Comparison of ENCODE assay signal across 20 cellular contexts in the genomic region with DNA sequence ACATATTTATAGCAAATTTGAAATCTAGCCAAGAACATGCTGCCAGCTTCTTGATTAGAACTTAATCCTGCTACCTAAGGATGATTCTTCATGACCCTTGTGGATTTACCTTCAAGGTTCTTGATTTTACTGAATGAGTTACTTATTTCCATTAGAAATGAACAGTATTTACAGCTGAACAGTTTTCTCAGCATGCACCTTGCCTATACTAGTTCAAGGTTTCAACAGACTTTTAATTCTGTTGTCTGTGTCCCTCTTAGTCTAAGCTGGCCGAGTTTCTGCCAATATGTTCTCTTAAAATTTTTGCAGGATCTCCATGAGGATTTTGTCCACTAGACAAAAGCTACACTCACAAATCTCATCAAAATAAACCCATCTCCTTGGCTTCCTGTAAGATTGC.
DNase-seq lines count a peak whose midpoint lies in the region; ATAC-seq, FAIRE-seq and TF ChIP-seq lines count a peak whose summit lies in the region.
"Had no signal": no experiment of that assay in that cellular context is flagged by ENCODE, and none has a peak within 500 bp of the region (broad histone marks: within the 10 kb centered on the region; RNA-seq: fewer than 3 reads in every experiment).

No MANE protein-coding gene starts in this region.

- no peak for FAIRE-seq in A549 (lab: Jason Lieb, UNC)
- no peak for FAIRE-seq in RCC 7860 (lab: Jason Lieb, UNC)
- no peak for FAIRE-seq in HepG2 (lab: Jason Lieb, UNC)
- FAIRE-seq: A204.1, G401.6, GM12878, GM18507 had no signal

- no peak overlapping the region for H3K4me3 ChIP-seq in A549
- no peak overlapping the region for H3K4me3 ChIP-seq in HCT116 (replicated peaks in 1 of 2; ENCODE audit: low read depth in 1 of 2, low read length in 2 of 2)
- H3K4me3 ChIP-seq in HepG2 (replicated peaks in 1 of 3; ENCODE audit: insufficient read depth in 1 of 3, low read depth in 2 of 3, low read length in 3 of 3) = no peak overlapping the region
- H3K4me3 ChIP-seq: GM12878, HAP-1 had no signal

- H3K4me3 Mint-ChIP-seq in nephron = no peak overlapping the region
- H3K4me3 Mint-ChIP-seq: CD4-positive, alpha-beta memory T cell had no signal

- BruUV-seq in HCT116 (replicated peaks; lab: Mats Ljungman, UMichigan) (no TSS peak), HepG2 (replicated peaks; lab: Mats Ljungman, UMichigan) (no TSS peak)

- H3K79me2 ChIP-seq in HCT116 (ENCODE audit: insufficient read depth, low read length) (no peaks in the 10 kb centered on the region), HepG2 (ENCODE audit: insufficient read depth, low read length) (no peaks in the 10 kb centered on the region)

- CTCF ChIA-PET in A549 (lab: Yijun Ruan, JAX) (no interaction called here), HCT116 (lab: Charles Lee) (no interaction called here), HepG2 (lab: Yijun Ruan, JAX; ENCODE audit: low intra/inter-chr PET ratio, low total read pairs) (no interaction called here)

- RAD21 ChIA-PET in HCT116 (lab: Charles Lee; ENCODE audit: low non-redundant PET in 1 of 2, low total read pairs in 2 of 2, uncharacterized antibody in 2 of 2, unreplicated experiment in 2 of 2) = no interaction called here

- intact Hi-C loops in HCT116 (cut with micrococcal nuclease) = no loop called here
- intact Hi-C loops in HepG2 (cut with micrococcal nuclease; ENCODE audit: unreplicated experiment) = no loop called here

- no peak for TF ChIP-seq EP300 in A549 (IDR thresholded peaks at IDR 0.05)
- TF ChIP-seq EP300 in HepG2 (IDR thresholded peaks at IDR 0.05; ENCODE audit: low read depth in 2 of 2, low read length in 2 of 2) = no peak
- TF ChIP-seq EP300 in HepG2 (CRISPR knock-in tag; IDR thresholded peaks at IDR 0.05; ENCODE audit: borderline replicate concordance) = no peak

- no peaks in the 10 kb centered on the region for H3K9me2 ChIP-seq in HCT116 (ENCODE audit: insufficient read depth)

- TF ChIP-seq CTCF in A549 (IDR thresholded peaks at IDR 0.05) (no peak), HCT116 (IDR thresholded peaks at IDR 0.05 in 2 of 3, conservative IDR thresholded peaks at IDR 0.05 in 1 of 3; ENCODE audit: borderline replicate concordance in 1 of 3, insufficient read depth in 1 of 3, low read depth in 2 of 3, low read length in 2 of 3) (no peak), nephron (IDR thresholded peaks at IDR 0.05; ENCODE audit: unreplicated experiment in 3 of 3) (no peak), HepG2 (CRISPR knock-in tag; IDR thresholded peaks at IDR 0.05) (no peak)

- H3K4me2 ChIP-seq in A549 (peak overlapping the region; percentile 70), HCT116 (ENCODE audit: low read length) (peak overlapping the region; percentile 58), HepG2 (ENCODE audit: low read depth, low read length) (no peak overlapping the region)

- H4K20me1 ChIP-seq in HCT116 (ENCODE audit: insufficient read depth) (no peaks in the 10 kb centered on the region), HepG2 (ENCODE audit: insufficient read depth, low read length) (no peaks in the 10 kb centered on the region)

- H3K4me1 Mint-ChIP-seq in nephron = peaks cover 7% of the 10 kb centered on the region
- H3K4me1 Mint-ChIP-seq: CD4-positive, alpha-beta memory T cell had no signal

- peak overlapping the region; percentile 4 to 87 (median 79) for H3K27ac Mint-ChIP-seq in nephron
- H3K27ac Mint-ChIP-seq: CD4-positive, alpha-beta memory T cell had no signal

- POLR2A ChIA-PET in A549 (lab: Yijun Ruan, JAX) = interaction anchor here (0.9 kb wide), 1 partner anchor 189 kb away, joined by 7 read pairs; the partner anchor contains the start of gene ST8SIA4
- POLR2A ChIA-PET in HCT116 (lab: Charles Lee) = no interaction called here
- POLR2A ChIA-PET in HepG2 (lab: Yijun Ruan, JAX) = no interaction called here

- no peaks in the 10 kb centered on the region for H3K27me3 Mint-ChIP-seq in nephron (ENCODE audit: low read depth)

- no peak for TF ChIP-seq POLR2A in A549 (IDR thresholded peaks at IDR 0.05; ENCODE audit: low read length)
- TF ChIP-seq POLR2A in HCT116 (IDR thresholded peaks at IDR 0.05; ENCODE audit: borderline replicate concordance, extremely low read depth, insufficient read depth, insufficient read length) = no peak
- no peak for TF ChIP-seq POLR2A in HepG2 (IDR thresholded peaks at IDR 0.05; ENCODE audit: insufficient read depth in 1 of 2, low read depth in 2 of 2, low read length in 2 of 2)

- in situ Hi-C loops in HepG2 (cut with HindIII; ENCODE audit: extremely low pct_ligation_motif_present, low pct_unique_long_range_greater_than_20kb) = no loop called here

- H3K4me1 ChIP-seq in A549 (peaks cover 16% of the 10 kb centered on the region), HCT116 (ENCODE audit: control insufficient read depth in 1 of 2, insufficient read depth in 2 of 2, low read length in 2 of 2) (peaks cover 2 to 13% of the 10 kb centered on the region in 2 experiments; a peak in 3 of 4 replicates), HepG2 (ENCODE audit: insufficient read depth, low read length) (no peaks in the 10 kb centered on the region)
- H3K4me1 ChIP-seq: HAP-1 had no signal

- DNase-seq in A549 (ENCODE audit: low read depth in 1 of 2, low spot score in 1 of 2) = no peak
- no peak for DNase-seq in HCT116 (ENCODE audit: low read depth, low spot score)
- DNase-seq in RCC 7860 (ENCODE audit: low spot score) = peak; percentile 4
- no peak for DNase-seq in SIG-M5 treated with dmso at 0.1 percent for 504 hours (lab: John Stamatoyannopoulos, UW; ENCODE audit: unreplicated experiment)
- DNase-seq in OCI-M1 (lab: John Stamatoyannopoulos, UW) = no peak
- no peak for DNase-seq in HepG2 (ENCODE audit: low spot score)
- DNase-seq: C1 segment of cervical spinal cord; CD4-positive, alpha-beta memory T cell; COR-L47; DMS153; DND-41; GOT3 had no signal

- no peaks in the 10 kb centered on the region for H3K9me3 Mint-ChIP-seq in nephron
- H3K9me3 Mint-ChIP-seq: CD4-positive, alpha-beta memory T cell had no signal

- no peak overlapping the region for H3K9ac ChIP-seq in HCT116 (ENCODE audit: low read length)
- H3K9ac ChIP-seq in HepG2 (ENCODE audit: insufficient read depth, low read depth, low read length) = no peak overlapping the region

- H3K27ac ChIP-seq in A549 = peak overlapping the region; percentile 84 to 88
- no peak overlapping the region for H3K27ac ChIP-seq in HCT116 (ENCODE audit: low read depth, low read length)
- H3K27ac ChIP-seq in HepG2 (ENCODE audit: extremely low read length, insufficient read depth, low read length) = no peak overlapping the region
- H3K27ac ChIP-seq: 22Rv1 had no signal

- H3K9me3 ChIP-seq in A549 (no peaks in the 10 kb centered on the region), HCT116 (ENCODE audit: control insufficient read depth in 1 of 2, insufficient read depth in 1 of 2, low read depth in 1 of 2, low read length in 2 of 2) (no peaks in the 10 kb centered on the region), HepG2 (ENCODE audit: low read length) (no peaks in the 10 kb centered on the region)
- H3K9me3 ChIP-seq: HAP-1 had no signal

- no peaks in the 10 kb centered on the region for H3K27me3 ChIP-seq in HCT116 (ENCODE audit: insufficient read depth, low read length)
- H3K27me3 ChIP-seq in HepG2 (ENCODE audit: control insufficient read depth in 1 of 2, insufficient read depth in 2 of 2, low read length in 2 of 2) = no peaks in the 10 kb centered on the region

- ATAC-seq in A549 = peak; percentile 65 to 69; a peak in 5 of 6 replicates
- no peak for ATAC-seq in HCT116
- no peak for ATAC-seq in HG03457 (IDR thresholded peaks at IDR 0.05; ENCODE audit: unreplicated experiment)
- no peak for ATAC-seq in HepG2
- ATAC-seq: GM12878 had no signal

- H3K36me3 ChIP-seq in HCT116 (ENCODE audit: control insufficient read depth in 1 of 2, insufficient read depth in 2 of 2, low read length in 2 of 2) (no peaks in the 10 kb centered on the region), HepG2 (replicated peaks in 1 of 2; ENCODE audit: control insufficient read depth in 1 of 2, insufficient read depth in 2 of 2, low read length in 2 of 2) (no peaks in the 10 kb centered on the region)
- H3K36me3 ChIP-seq: HAP-1 had no signal

- WGBS in A549 (ENCODE audit: missing lambda C conversion rate) = 14% methylated on average over 1 of the region's 1 CpG
- WGBS in HepG2 (ENCODE audit: low lambda C conversion rate) = 0% methylated on average over 1 of the region's 1 CpG

- no peaks in the 10 kb centered on the region for H3K36me3 Mint-ChIP-seq in nephron (ENCODE audit: low read depth)
- H3K36me3 Mint-ChIP-seq: CD4-positive, alpha-beta memory T cell had no signal

- H2AFZ ChIP-seq in HCT116 (ENCODE audit: low read depth, low read length, poor library complexity, severe bottlenecking) = peak overlapping the region; percentile 70
- H2AFZ ChIP-seq in HepG2 (ENCODE audit: low read length) = no peak overlapping the region

- no peak for TF ChIP-seq RAD21 in A549 (conservative IDR thresholded peaks at IDR 0.05 in 1 of 2, IDR thresholded peaks at IDR 0.05 in 1 of 2)
- no peak for TF ChIP-seq RAD21 in HCT116 (IDR thresholded peaks at IDR 0.05; ENCODE audit: low read depth)
- no peak for TF ChIP-seq RAD21 in HepG2 (CRISPR knock-in tag; IDR thresholded peaks at IDR 0.05)

TF ChIP-seq in HCT116, 20 proteins besides CTCF, POLR2A, EP300 and RAD21 (continues in another document):
- TF ChIP-seq FOSL1 (IDR thresholded peaks at IDR 0.05; ENCODE audit: low read depth) = no peak
- TF ChIP-seq EZH2 (IDR thresholded peaks at IDR 0.05) = no peak

TF ChIP-seq in HepG2, 621 proteins besides CTCF, POLR2A, EP300 and RAD21:
- TF ChIP-seq ZNF772 (CRISPR knock-in tag; IDR thresholded peaks at IDR 0.05) (no peak), ATF7-NPFF (CRISPR knock-in tag; IDR thresholded peaks at IDR 0.05; ENCODE audit: low read depth) (no peak), MAFF (IDR thresholded peaks at IDR 0.05; ENCODE audit: low read depth, low read length) (no peak), ZNF782 (CRISPR knock-in tag; IDR thresholded peaks at IDR 0.05; ENCODE audit: borderline replicate concordance) (no peak), ZNF34 (CRISPR knock-in tag; IDR thresholded peaks at IDR 0.05; ENCODE audit: borderline replicate concordance) (no peak), CHD4 (IDR thresholded peaks at IDR 0.05; ENCODE audit: borderline replicate concordance, low read length) (no peak), FOXA1 (IDR thresholded peaks at IDR 0.05) (no peak), FOXA1 (CRISPR knock-in tag; IDR thresholded peaks at IDR 0.05) (no peak)

Comparison
In these comparisons a context has a peak if more than half of its experiments do, and no peak if none do; other contexts are left out.
1. ATAC-seq: peak in A549 (2 of 2); none in HCT116 (single experiment), HG03457 (single experiment) and HepG2 (single experiment).
2. H3K27ac ChIP-seq: peak in A549 (2 of 2); none in HCT116 (single experiment) and HepG2 (single experiment).
3. Of the 38 proteins assayed by ChIP-seq in both HepG2 and A549: peak only in HepG2: none; only in A549: MAX; in both: none; in neither: 37.